20 cellular contexts compared by ENCODE assay signal in the genomic region with DNA sequence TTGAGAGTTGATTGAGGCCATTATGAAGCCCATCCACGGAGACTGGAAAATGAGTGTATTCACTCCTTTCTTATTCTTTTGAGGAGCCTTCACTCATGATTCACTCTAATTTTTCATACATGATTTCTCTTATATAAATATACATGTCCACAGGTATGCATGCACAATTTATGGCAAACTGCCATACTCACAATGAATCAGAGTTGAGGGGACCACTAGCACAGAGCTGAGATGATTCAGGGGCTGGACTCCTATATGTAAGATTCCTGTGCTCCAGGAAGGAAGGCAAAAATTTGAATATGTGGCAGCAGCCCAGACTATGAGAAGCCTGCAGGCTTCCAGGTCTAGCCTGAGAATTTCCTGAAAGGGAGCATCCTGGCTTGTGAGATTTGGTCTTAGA.
A peak's percentile ranks its signal among the peaks of the same experiment; 100 is the strongest.
DNase-seq lines count a peak whose midpoint lies in the region; ATAC-seq, FAIRE-seq and TF ChIP-seq lines count a peak whose summit lies in the region.
"Had no signal": no experiment of that assay in that cellular context is flagged by ENCODE, and none has a peak within 500 bp of the region (broad histone marks: within the 10 kb centered on the region; RNA-seq: fewer than 3 reads in every experiment).

No MANE protein-coding gene starts in this region.

- no peaks in the 10 kb centered on the region for H3K9me1 ChIP-seq in keratinocyte (ENCODE audit: control insufficient read depth, extremely low read depth, insufficient read depth, low read length)

- dilution Hi-C loops in keratinocyte (cut with MboI; ENCODE audit: extremely low pct_ligation_motif_present, low sequenced_read_pairs): no loop called here

- no peak overlapping the region for H3K4me2 ChIP-seq in keratinocyte (ENCODE audit: control insufficient read depth, extremely low read depth, insufficient read depth, low read depth, low read length)

- no peak overlapping the region for H3K9ac ChIP-seq in keratinocyte (ENCODE audit: control insufficient read depth, extremely low read depth, insufficient read depth, low read length)

- peaks cover 7% of the 10 kb centered on the region for H3K4me1 ChIP-seq in keratinocyte (ENCODE audit: control insufficient read depth, extremely low read depth, insufficient read depth, low read length)
- H3K4me1 ChIP-seq: colonic mucosa had no signal

- H3K27ac ChIP-seq in brain microvascular endothelial cell (peak overlapping the region; percentile 2), keratinocyte (ENCODE audit: control insufficient read depth, insufficient read depth, low read length) (no peak overlapping the region), WERI-Rb-1 (no peak overlapping the region)
- H3K27ac ChIP-seq: colonic mucosa, gastroesophageal sphincter, VCaP had no signal

- in situ Hi-C loops in brain microvascular endothelial cell (cut with HindIII; ENCODE audit: low pct_ligation_motif_present, low sequenced_read_pairs): no loop called here

- H3K27me3 ChIP-seq in brain microvascular endothelial cell (replicated peaks) (no peaks in the 10 kb centered on the region), keratinocyte (ENCODE audit: control insufficient read depth, extremely low read depth, insufficient read depth, low read length) (no peaks in the 10 kb centered on the region), WERI-Rb-1 (ENCODE audit: insufficient read depth, low read depth, severe bottlenecking) (no peaks in the 10 kb centered on the region)
- H3K27me3 ChIP-seq: colonic mucosa, gastroesophageal sphincter had no signal

- H3K79me2 ChIP-seq in keratinocyte (ENCODE audit: control insufficient read depth, insufficient read depth, low read length): no peaks in the 10 kb centered on the region

- no peaks in the 10 kb centered on the region for H4K20me1 ChIP-seq in keratinocyte (ENCODE audit: control insufficient read depth, extremely low read depth, insufficient read depth, low read length)

- H2AFZ ChIP-seq in keratinocyte (ENCODE audit: control insufficient read depth, low read length): no peak overlapping the region

- H3K36me3 ChIP-seq in brain microvascular endothelial cell (replicated peaks) (no peaks in the 10 kb centered on the region), keratinocyte (ENCODE audit: control insufficient read depth in 2 of 2, extremely low read depth in 1 of 2, insufficient read depth in 2 of 2, low read length in 2 of 2) (no peaks in the 10 kb centered on the region), WERI-Rb-1 (no peaks in the 10 kb centered on the region)
- H3K36me3 ChIP-seq: colonic mucosa, gastroesophageal sphincter had no signal

- peak; percentile 32 for FAIRE-seq in keratinocyte (lab: Jason Lieb, UNC)
- FAIRE-seq: HTR-8/SVneo had no signal

- DNase-seq in AG10803 (ENCODE audit: low read depth) (peak; percentile 22), LHCN-M2 (ENCODE audit: low read depth) (peak; percentile 8), brain microvascular endothelial cell (peak; percentile 85), keratinocyte (ENCODE audit: low read depth, low spot score) (peak; percentile 81), WERI-Rb-1 (no peak), DMS153 (lab: John Stamatoyannopoulos, UW) (no peak), DMS79 treated with DMSO at 0.1 percent for 48 hours (lab: John Stamatoyannopoulos, UW) (no peak)
- DNase-seq: activated CD4-positive, alpha-beta T cell treated with anti-CD3 and anti-CD28 coated beads, Interleukin-2, amount 50 U/mL, for 4 hours; anterior cingulate cortex; CD4-positive, alpha-beta memory T cell; colonic mucosa; mucosa of descending colon; NCI-H1417 treated with DMSO at 0.1 percent for 48 hours; NCI-H69; SHP77 treated with DMSO at 0.1 percent for 48 hours had no signal

- no peak for ATAC-seq in GM21447 (IDR thresholded peaks at IDR 0.05; ENCODE audit: unreplicated experiment)
- ATAC-seq: gastroesophageal sphincter, left lobe of liver, mucosa of descending colon had no signal

- H3K9me3 ChIP-seq in keratinocyte (ENCODE audit: control insufficient read depth, low read depth, low read length) (no peaks in the 10 kb centered on the region), WERI-Rb-1 (ENCODE audit: severe bottlenecking) (no peaks in the 10 kb centered on the region)
- H3K9me3 ChIP-seq: colonic mucosa, gastroesophageal sphincter, mucosa of descending colon had no signal

- H3K4me3 ChIP-seq in AG10803 (ENCODE audit: low read length): no peak overlapping the region
- no peak overlapping the region for H3K4me3 ChIP-seq in brain microvascular endothelial cell (ENCODE audit: low read depth, low read length)
- H3K4me3 ChIP-seq in keratinocyte (ENCODE audit: control insufficient read depth in 2 of 3, extremely low read depth in 1 of 3, insufficient read depth in 2 of 3, low read depth in 1 of 3, low read length in 3 of 3): no peak overlapping the region
- no peak overlapping the region for H3K4me3 ChIP-seq in WERI-Rb-1 (ENCODE audit: low read depth, low read length)
- H3K4me3 ChIP-seq: colonic mucosa, gastroesophageal sphincter, mucosa of descending colon had no signal

- no peak for TF ChIP-seq CTCF in AG10803 (conservative IDR thresholded peaks at IDR 0.05; ENCODE audit: low read length)
- no peak for TF ChIP-seq CTCF in brain microvascular endothelial cell (IDR thresholded peaks at IDR 0.05; ENCODE audit: low read depth, low read length, missing control alignments)
- no peak for TF ChIP-seq CTCF in keratinocyte (optimal IDR thresholded peaks at IDR 0.05 in 1 of 3, IDR thresholded peaks at IDR 0.05 in 1 of 3, conservative IDR thresholded peaks at IDR 0.05 in 1 of 3; ENCODE audit: extremely low read depth in 1 of 3, insufficient read depth in 2 of 3, low read length in 3 of 3)
- TF ChIP-seq CTCF in WERI-Rb-1 (IDR thresholded peaks at IDR 0.05; ENCODE audit: low read depth, low read length): no peak

Comparison
In these comparisons a context has a peak if more than half of its experiments do, and no peak if none do; other contexts are left out.
1. DNase-seq: peak in AG10803 (single experiment), LHCN-M2 (single experiment), brain microvascular endothelial cell (single experiment) and keratinocyte (single experiment); none in WERI-Rb-1 (single experiment), DMS153 (single experiment) and DMS79 treated with DMSO at 0.1 percent for 48 hours (single experiment).